20 cellular contexts compared by ENCODE assay signal in genomic region chr2:215997219-215997618, GRCh38.
"Had no signal": no experiment of that assay in that cellular context is flagged by ENCODE, and none has a peak within 500 bp of the region (broad histone marks: within the 10 kb centered on the region; RNA-seq: fewer than 3 reads in every experiment).

No MANE protein-coding gene starts in this region.

- H3K4me3 ChIP-seq: colonic mucosa, heart left ventricle, ovary, right atrium auricular region, sigmoid colon, skin epidermis, stomach, thoracic aorta, transverse colon had no signal

- H3K4me1 ChIP-seq: colonic mucosa, sigmoid colon had no signal

- H3K27ac Mint-ChIP-seq: endodermal cell had no signal

- ATAC-seq: heart left ventricle; naive thymus-derived CD8-positive, alpha-beta T cell had no signal

- H3K9me3 ChIP-seq: colonic mucosa, ovary, right atrium auricular region, sigmoid colon, stomach, thoracic aorta, transverse colon had no signal

- H3K36me3 ChIP-seq: colonic mucosa, ovary, thoracic aorta, transverse colon had no signal

- H3K27me3 ChIP-seq: colonic mucosa, heart left ventricle, ovary, right atrium auricular region, sigmoid colon, stomach, transverse colon had no signal

- H3K4me3 Mint-ChIP-seq: endodermal cell, neural crest cell had no signal

- H3K27me3 Mint-ChIP-seq: naive thymus-derived CD8-positive, alpha-beta T cell had no signal

- H3K27ac ChIP-seq: colonic mucosa, heart left ventricle, ovary, right atrium auricular region, sigmoid colon, skin epidermis, stomach, thoracic aorta, transverse colon had no signal

- DNase-seq: colonic mucosa; dermis blood vessel endothelial cell; endodermal cell; heart left ventricle; hippocampal formation; kidney glomerular epithelial cell; naive thymus-derived CD8-positive, alpha-beta T cell; nucleus accumbens; ovary; sigmoid colon; stimulated activated CD4-positive, alpha-beta T cell treated with anti-CD3 and anti-CD28 coated beads, Interleukin-2, amount 100 ng/mL, for 24 hours; stimulated activated CD4-positive, alpha-beta T cell treated with anti-CD3 and anti-CD28 coated beads, Interleukin-4, amount 100 ng/mL, for 4 hours; stimulated activated naive CD4-positive, alpha-beta T cell; stomach; substantia nigra; transverse colon had no signal
